Comparison of ENCODE assay signal across 8 cellular contexts in the genomic region with DNA sequence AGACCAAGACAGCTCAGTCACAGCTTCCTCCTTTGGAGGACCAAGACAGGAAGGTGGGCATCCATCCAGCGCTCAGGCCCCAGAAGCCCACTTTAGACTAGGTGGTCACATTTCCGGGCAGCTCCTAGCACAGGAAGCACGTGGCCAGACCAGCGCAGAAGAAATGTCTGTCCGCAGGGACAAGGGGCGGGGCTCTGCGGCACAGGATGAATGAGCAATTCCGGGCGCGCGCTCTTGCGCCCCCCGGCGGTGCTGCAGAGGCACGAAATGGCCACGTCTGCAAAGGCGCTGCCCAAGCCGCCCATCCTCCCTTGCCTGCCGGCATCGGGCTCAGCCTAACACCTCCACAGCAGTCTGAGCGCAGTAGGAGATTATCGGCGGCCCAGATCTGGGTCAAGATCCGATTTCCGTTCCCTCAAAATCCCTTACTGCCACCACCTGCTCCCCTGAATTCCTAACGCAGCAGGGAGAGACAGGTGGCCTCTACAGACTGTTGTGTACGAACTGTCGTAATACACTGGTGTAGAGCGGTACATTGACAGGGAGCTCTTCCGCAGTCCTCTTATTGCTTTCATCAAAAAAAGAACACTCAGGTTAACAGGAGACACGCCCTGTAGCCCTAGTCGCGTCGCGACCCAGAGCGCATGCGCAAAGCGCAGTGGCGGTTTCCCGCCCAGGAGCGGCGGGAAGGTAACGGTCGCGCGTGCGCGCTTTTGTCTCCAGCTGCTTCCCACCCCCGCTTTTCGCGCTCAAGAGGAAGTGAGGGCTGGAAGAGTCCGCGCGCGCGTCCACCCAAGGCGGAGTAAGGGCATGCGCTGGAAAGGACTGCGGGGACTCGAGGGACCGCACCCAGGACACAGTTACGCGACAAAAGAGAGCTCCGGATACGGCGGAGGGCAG. TPM values are rescaled to one million over a fixed set of nuclear protein-coding genes. Genes with fewer than 3 reads are reported as not detected.
DNase-seq lines count a peak whose midpoint lies in the region; ATAC-seq and TF ChIP-seq lines count a peak whose summit lies in the region.

No MANE protein-coding gene starts in this region.

- DNase-seq in AG09319 (ENCODE audit: extremely low read depth, low read depth) (peak; percentile 87), NCI-H2227 (lab: John Stamatoyannopoulos, UW; ENCODE audit: unreplicated experiment) (peak; percentile 95), activated B cell treated with CpG ODN at 0.5 μM for 24 hours (peak; percentile 91), cardiac fibroblast (ENCODE audit: low read depth in 2 of 2) (peak; percentile 96 to 97), iris pigment epithelial cell (ENCODE audit: low read depth) (peak; percentile 94), spleen (peak; percentile 98)

- 0 to 1% (median 1%) methylated on average over 34 to 66 of the region's 66 CpGs for WGBS in spleen, 5 donors

- peaks cover 55% of the 10 kb centered on the region for H3K4me1 Mint-ChIP-seq in activated B cell treated with CpG ODN at 0.5 μM for 24 hours

- H3K27me3 Mint-ChIP-seq in activated B cell treated with CpG ODN at 0.5 μM for 24 hours: no peaks in the 10 kb centered on the region

- peaks cover 26 to 60% (median 41%) of the 10 kb centered on the region in 6 donors for H3K4me1 ChIP-seq in spleen

- TF ChIP-seq CTCF in AG09319 (IDR thresholded peaks at IDR 0.05; ENCODE audit: low read depth, low read length) (peak; percentile 93), activated B cell treated with CpG ODN at 0.5 μM for 24 hours (IDR thresholded peaks at IDR 0.05) (no peak), cardiac fibroblast (IDR thresholded peaks at IDR 0.05; ENCODE audit: low read depth, low read length) (peak; percentile 96), spleen (IDR thresholded peaks at IDR 0.05 in 8 of 11, conservative IDR thresholded peaks at IDR 0.05 in 3 of 11) (peak; percentile 91 to 97 (median 95))

- H3K4me3 Mint-ChIP-seq in activated B cell treated with CpG ODN at 0.5 μM for 24 hours: peak overlapping the region; percentile 96

- peak overlapping the region; percentile 95 to 100 for H3K4me3 ChIP-seq in cardiac fibroblast (replicated peaks in 1 of 2; ENCODE audit: low read depth in 2 of 2, low read length in 2 of 2)
- H3K4me3 ChIP-seq in spleen: peak overlapping the region; percentile 73 to 98 (median 92)

- H3K36me3 Mint-ChIP-seq in activated B cell treated with CpG ODN at 0.5 μM for 24 hours (ENCODE audit: low read depth): peaks cover 43% of the 10 kb centered on the region

- H3K9me3 ChIP-seq in spleen: no peaks in the 10 kb centered on the region

- H3K36me3 ChIP-seq in spleen: peaks cover 0 to 38% (median 29%) of the 10 kb centered on the region in 6 donors

- CTCF ChIA-PET in activated B cell treated with CpG ODN at 0.5 μM for 24 hours (lab: Charles Lee): interaction anchor here (1.2 to 4.2 kb wide), 8 partner anchors 20 to 104 kb away, joined by 3 to 31 read pairs (median 14); a partner anchor contains a TSS

- H3K27ac Mint-ChIP-seq in activated B cell treated with CpG ODN at 0.5 μM for 24 hours: peak overlapping the region; percentile 98

- TF ChIP-seq POLR2A in spleen (IDR thresholded peaks at IDR 0.05): peak in 2 of 3 donors; percentile 36 to 70

- POLR2A ChIA-PET in activated B cell treated with CpG ODN at 0.5 μM for 24 hours (lab: Charles Lee): interaction anchor here (0.7 to 6.8 kb wide), 53 partner anchors 10 to 981 kb away, joined by 3 to 190 read pairs (median 8); a partner anchor contains a TSS

- H3K27me3 ChIP-seq in spleen (replicated peaks in 1 of 7): no peaks in the 10 kb centered on the region

- H3K27ac ChIP-seq in spleen: peak overlapping the region; percentile 99 to 100 (median 100)

- ATAC-seq in GM18909 (IDR thresholded peaks at IDR 0.05; ENCODE audit: poor library complexity, unreplicated experiment) (peak; percentile 57), HG03175 (IDR thresholded peaks at IDR 0.05; ENCODE audit: unreplicated experiment) (peak; percentile 60), activated B cell treated with CpG ODN at 0.5 μM for 24 hours (ENCODE audit: low read depth) (peak; percentile 50)

- intact Hi-C loops in activated B cell treated with CpG ODN at 0.5 μM for 24 hours (cut with micrococcal nuclease): loop anchor here (1.0 to 5.0 kb wide), 11 partner anchors 20 to 414 kb away; a partner anchor contains a TSS
- intact Hi-C loops in spleen (cut with DNase I; ENCODE audit: low total_unique reads): loop anchor here (2.0 kb wide), 2 partner anchors 58 to 104 kb away; a partner anchor contains a TSS

- no peaks in the 10 kb centered on the region for H3K9me3 Mint-ChIP-seq in activated B cell treated with CpG ODN at 0.5 μM for 24 hours

RNA-seq across cellular contexts. Expression of a gene that starts 0.8 kb away (rescaled TPM):
- total RNA-seq in activated B cell treated with CpG ODN at 0.5 μM for 24 hours (916 and 951 TPM in 2 replicates), spleen (100 to 1,000 TPM; 326 to 706 (median 476) TPM)
- 100 to 1,000 TPM; 231 to 582 (median 476) TPM for polyA plus RNA-seq in spleen

RNA-seq across cellular contexts. Expression of a gene that starts 19.8 kb away (rescaled TPM):
- total RNA-seq in activated B cell treated with CpG ODN at 0.5 μM for 24 hours: 64.2 and 79.9 TPM in 2 replicates
- total RNA-seq in spleen: 100 to 1,000 TPM in 2 of 7 donors, 10 to 100 TPM in 5; 60.3 to 108 (median 85.8) TPM
- polyA plus RNA-seq in spleen: 10 to 100 TPM; 44.1 to 78.0 (median 61.2) TPM

RNA-seq across cellular contexts. Expression of a gene that starts 35.8 kb away (rescaled TPM):
- total RNA-seq in activated B cell treated with CpG ODN at 0.5 μM for 24 hours: 0.09 TPM in 1 of 2 replicates, not detected in the other
- total RNA-seq in spleen: 1 to 10 TPM in 3 of 7 donors, under 1 TPM in 4; 0.33 to 2.6 (median 0.79) TPM
- polyA plus RNA-seq in spleen: under 1 TPM; 0.09 to 0.74 (median 0.59) TPM

RNA-seq across cellular contexts. Expression of a gene that starts 58.5 kb away (rescaled TPM):
- total RNA-seq in activated B cell treated with CpG ODN at 0.5 μM for 24 hours (114 and 115 TPM in 2 replicates), spleen (100 to 1,000 TPM in 2 of 7 donors, 10 to 100 TPM in 5; 47.2 to 120 (median 71.7) TPM)
- polyA plus RNA-seq in spleen: 10 to 100 TPM; 52.0 to 68.5 (median 66.4) TPM

Comparison
In these comparisons a context has a peak if more than half of its experiments do, and no peak if none do; other contexts are left out.
1. Peak in every context shown above with its lines: DNase-seq, ATAC-seq, H3K4me3 ChIP-seq and H3K27ac ChIP-seq.